ENCODE assay signal across 2 cellular contexts in genomic region chr12:107903377-107904061, GRCh38.
TF ChIP-seq lines count a peak whose summit lies in the region.

No MANE protein-coding gene starts in this region.

TF ChIP-seq in HEK293, 187 proteins besides CTCF, POLR2A, EP300 and RAD21 (continued from another document and continues in another):
- TF ChIP-seq ZNF280D (tag by site-specific recombination; IDR thresholded peaks at IDR 0.05): no peak
- TF ChIP-seq HIC1 (tag by site-specific recombination; IDR thresholded peaks at IDR 0.05): peak; percentile 21; the same call in 1 of the 2 replicates
- peak; percentile 56 for TF ChIP-seq ZNF600 (tag by site-specific recombination; IDR thresholded peaks at IDR 0.05)
- TF ChIP-seq ZBTB8A (tag by site-specific recombination; IDR thresholded peaks at IDR 0.05): peak; percentile 99
- peak; percentile 80 for TF ChIP-seq GLIS2 (tag by site-specific recombination; IDR thresholded peaks at IDR 0.05)
- TF ChIP-seq GLIS1 (tag by site-specific recombination; IDR thresholded peaks at IDR 0.05): peak; percentile 14; the same call in 1 of the 2 replicates
- no peak for TF ChIP-seq ZNF174 (tag by site-specific recombination; IDR thresholded peaks at IDR 0.05)
- peak; percentile 98 for TF ChIP-seq KLF1 (tag by site-specific recombination; IDR thresholded peaks at IDR 0.05)
- TF ChIP-seq ZNF175 (tag by site-specific recombination; IDR thresholded peaks at IDR 0.05): no peak
- TF ChIP-seq OSR2 (tag by site-specific recombination; IDR thresholded peaks at IDR 0.05): no peak
- TF ChIP-seq ZNF10 (tag by site-specific recombination; IDR thresholded peaks at IDR 0.05): peak; percentile 12; the same call in 1 of the 2 replicates
- no peak for TF ChIP-seq RBAK (tag by site-specific recombination; IDR thresholded peaks at IDR 0.05)
- no peak for TF ChIP-seq ZNF768 (tag by site-specific recombination; IDR thresholded peaks at IDR 0.05)
- TF ChIP-seq TCF7L2 (IDR thresholded peaks at IDR 0.05; ENCODE audit: borderline replicate concordance, low read depth, low read length): no peak
- TF ChIP-seq KLF9 (tag by site-specific recombination; IDR thresholded peaks at IDR 0.05; ENCODE audit: low read depth): peak; percentile 96
- TF ChIP-seq KLF10 (tag by site-specific recombination; IDR thresholded peaks at IDR 0.05): peak; percentile 99
- TF ChIP-seq ZBTB20 (tag by site-specific recombination; IDR thresholded peaks at IDR 0.05): peak; percentile 66
- no peak for TF ChIP-seq ZNF239 (tag by site-specific recombination; IDR thresholded peaks at IDR 0.05)
- TF ChIP-seq KLF8 (tag by site-specific recombination; IDR thresholded peaks at IDR 0.05): peak; percentile 92
- peak; percentile 48 for TF ChIP-seq BCL6B (tag by site-specific recombination; IDR thresholded peaks at IDR 0.05)
- no peak for TF ChIP-seq ZNF426 (tag by site-specific recombination; IDR thresholded peaks at IDR 0.05)
- TF ChIP-seq EGR2 (tag by site-specific recombination; IDR thresholded peaks at IDR 0.05; ENCODE audit: low read depth): peak; percentile 89
- TF ChIP-seq BCL11A (tag by site-specific recombination; IDR thresholded peaks at IDR 0.05; ENCODE audit: low read depth): 0 out of 2 replicates have a peak, but pooled peaks have one; percentile 23
- no peak for TF ChIP-seq ZNF26 (tag by site-specific recombination; IDR thresholded peaks at IDR 0.05)
- peak; percentile 74; the same call in 1 of the 2 replicates for TF ChIP-seq KLF7 (tag by site-specific recombination; IDR thresholded peaks at IDR 0.05; ENCODE audit: borderline replicate concordance)
- peak; percentile 87 for TF ChIP-seq ZNF335 (tag by site-specific recombination; conservative IDR thresholded peaks at IDR 0.05)

TF ChIP-seq in WTC11, 78 proteins besides CTCF, POLR2A, EP300 and RAD21 (continued from another document and continues in another):
- TF ChIP-seq AR (CRISPR knock-in tag; IDR thresholded peaks at IDR 0.05): no peak
- no peak for TF ChIP-seq HMGA2 (CRISPR knock-in tag; IDR thresholded peaks at IDR 0.05)
- 0 out of 2 replicates have a peak, but pooled peaks have one; percentile 38 for TF ChIP-seq ELF4 (CRISPR knock-in tag; IDR thresholded peaks at IDR 0.05; ENCODE audit: low read depth)
- TF ChIP-seq ZNF671 (CRISPR knock-in tag; IDR thresholded peaks at IDR 0.05): no peak
- no peak for TF ChIP-seq ZNF532 (CRISPR knock-in tag; IDR thresholded peaks at IDR 0.05; ENCODE audit: borderline replicate concordance)
- TF ChIP-seq TEAD4 (CRISPR knock-in tag; IDR thresholded peaks at IDR 0.05): 0 out of 2 replicates have a peak, but pooled peaks have one; percentile 29
- TF ChIP-seq ZNF416 (CRISPR knock-in tag; IDR thresholded peaks at IDR 0.05): no peak
- peak; percentile 77; the same call in 1 of the 2 replicates for TF ChIP-seq E2F5 (CRISPR knock-in tag; IDR thresholded peaks at IDR 0.05)
- no peak for TF ChIP-seq NR3C1 (CRISPR knock-in tag; conservative IDR thresholded peaks at IDR 0.05; ENCODE audit: low read depth)
- peak; percentile 77; the same call in 1 of the 2 replicates for TF ChIP-seq JUN (CRISPR knock-in tag; IDR thresholded peaks at IDR 0.05)
- TF ChIP-seq ATF3 (CRISPR knock-in tag; conservative IDR thresholded peaks at IDR 0.05): no peak
- no peak for TF ChIP-seq ZSCAN18 (CRISPR knock-in tag; IDR thresholded peaks at IDR 0.05)
- TF ChIP-seq CREM (CRISPR knock-in tag; IDR thresholded peaks at IDR 0.05): peak; percentile 60; the same call in 1 of the 2 replicates
- TF ChIP-seq FOXP1 (CRISPR knock-in tag; IDR thresholded peaks at IDR 0.05; ENCODE audit: borderline replicate concordance): peak; percentile 88
- no peak for TF ChIP-seq MLX (CRISPR knock-in tag; IDR thresholded peaks at IDR 0.05)
- TF ChIP-seq FOXP4 (CRISPR knock-in tag; IDR thresholded peaks at IDR 0.05): peak; percentile 75
- TF ChIP-seq ATF2 (CRISPR knock-in tag; IDR thresholded peaks at IDR 0.05; ENCODE audit: borderline replicate concordance, low read depth): no peak; the same call in 1 of the 2 replicates
- no peak for TF ChIP-seq STAT6 (CRISPR knock-in tag; conservative IDR thresholded peaks at IDR 0.05; ENCODE audit: low read depth)
- no peak for TF ChIP-seq NFYB (CRISPR knock-in tag; conservative IDR thresholded peaks at IDR 0.05; ENCODE audit: low read depth)
- no peak for TF ChIP-seq ZNF396 (CRISPR knock-in tag; IDR thresholded peaks at IDR 0.05; ENCODE audit: borderline replicate concordance)
- TF ChIP-seq FOXK1 (CRISPR knock-in tag; IDR thresholded peaks at IDR 0.05): peak; percentile 87
- TF ChIP-seq PRRX2 (CRISPR knock-in tag; IDR thresholded peaks at IDR 0.05): no peak
